ENCODE assay signal across 13 cellular contexts in the genomic region with DNA sequence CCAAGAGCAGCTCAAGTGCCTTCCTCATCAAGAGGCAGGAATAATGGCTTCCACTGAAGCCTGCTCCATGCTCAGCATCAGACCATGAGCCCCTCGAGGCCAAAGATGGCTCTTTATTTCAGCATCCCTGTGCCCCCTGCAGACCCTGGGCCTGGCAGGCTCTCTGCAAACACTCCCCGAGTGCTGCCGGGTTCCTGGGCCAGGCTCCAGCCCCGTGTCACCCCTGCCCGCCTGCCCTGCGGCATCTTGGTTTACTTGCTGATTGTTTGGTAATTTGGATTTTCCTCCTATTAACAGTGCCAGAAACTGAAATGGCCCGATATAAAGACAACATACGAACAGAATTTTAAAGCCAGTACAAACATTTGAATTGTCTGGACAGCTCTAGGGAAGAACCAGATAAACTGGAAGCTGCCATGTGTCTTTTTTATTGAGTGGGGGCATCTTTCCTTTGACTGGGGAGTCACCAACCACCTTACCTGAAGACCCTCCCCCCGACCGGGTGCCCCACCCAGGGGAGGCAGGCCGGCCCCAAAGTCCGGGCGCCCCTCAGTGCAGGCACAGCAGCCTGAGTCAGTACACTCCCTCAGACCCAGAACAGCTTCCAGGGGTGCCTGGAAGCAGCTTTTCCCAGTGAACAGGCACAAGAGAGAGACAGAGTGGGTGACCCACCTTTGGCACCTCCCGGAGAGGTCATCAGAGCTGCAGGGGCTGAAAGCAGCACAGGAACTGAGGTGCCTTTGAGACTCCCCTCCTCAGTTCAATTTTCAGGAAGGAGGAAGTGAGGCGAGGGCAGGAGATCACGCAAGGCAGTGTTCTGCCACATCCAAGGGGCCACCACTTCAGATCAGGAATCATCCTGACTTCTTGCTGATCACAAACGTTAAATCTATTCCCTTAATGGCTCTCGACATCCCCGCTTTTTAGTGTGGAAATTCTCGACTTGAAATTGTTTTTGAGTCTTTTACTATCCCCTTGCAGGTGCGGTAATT. TPM values are rescaled to one million over a fixed set of nuclear protein-coding genes. Genes with fewer than 3 reads are reported as not detected.
DNase-seq lines count a peak whose midpoint lies in the region; ATAC-seq, FAIRE-seq and TF ChIP-seq lines count a peak whose summit lies in the region.
"Had no signal": no experiment of that assay in that cellular context is flagged by ENCODE, and none has a peak within 500 bp of the region (broad histone marks: within the 10 kb centered on the region; RNA-seq: fewer than 3 reads in every experiment).

No MANE protein-coding gene starts in this region.

- no peak overlapping the region for H3K4me3 Mint-ChIP-seq in glutamatergic neuron (ENCODE audit: unreplicated experiment)
- H3K4me3 Mint-ChIP-seq: activated CD4-positive, alpha-beta memory T cell treated with anti-CD3 and anti-CD28 coated beads, Interleukin-2, amount 10 ng/mL, durations not matched to agents 7 days and 5 days; naive thymus-derived CD4-positive, alpha-beta T cell had no signal

- intact Hi-C loops in Right ventricle myocardium inferior (cut with DNase I) (no loop called here), uterus (cut with DNase I; ENCODE audit: low total_unique reads) (no loop called here)

- H3K36me3 ChIP-seq in right atrium auricular region: no peaks in the 10 kb centered on the region
- no peaks in the 10 kb centered on the region for H3K36me3 ChIP-seq in SK-N-MC (ENCODE audit: insufficient read depth, low read length)
- no peaks in the 10 kb centered on the region for H3K36me3 ChIP-seq in iPS-18a (ENCODE audit: control insufficient read depth, low read depth, low read length)
- no peaks in the 10 kb centered on the region for H3K36me3 ChIP-seq in uterus

- peak overlapping the region; percentile 70 to 72 for H3K27ac ChIP-seq in right atrium auricular region
- H3K27ac ChIP-seq in SK-N-MC: peak overlapping the region; percentile 83
- peak overlapping the region; percentile 12 for H3K27ac ChIP-seq in iPS-18a (ENCODE audit: low read length)
- peak overlapping the region; percentile 66 to 67 for H3K27ac ChIP-seq in uterus

- no peak for DNase-seq in right atrium auricular region (ENCODE audit: low spot score)
- no peak for DNase-seq in Right ventricle myocardium inferior (ENCODE audit: missing footprints)
- no peak for DNase-seq in SK-N-MC (ENCODE audit: low read depth, low spot score)
- no peak for DNase-seq in uterus
- DNase-seq in glutamatergic neuron: no peak
- no peak for DNase-seq in D721Med (ENCODE audit: insufficient read length, low spot score)
- DNase-seq: activated CD4-positive, alpha-beta memory T cell treated with anti-CD3 and anti-CD28 coated beads, Interleukin-2, amount 10 ng/mL, durations not matched to agents 7 days and 5 days; activated naive CD4-positive, alpha-beta T cell treated with anti-CD3 and anti-CD28 coated beads, Interleukin-2, amount 50 U/mL, for 16 hours; kidney; naive thymus-derived CD4-positive, alpha-beta T cell; T-helper 2 cell had no signal

- TF ChIP-seq POLR2A in uterus (IDR thresholded peaks at IDR 0.05): no peak

- H3K4me3 ChIP-seq in right atrium auricular region (no peak overlapping the region), SK-N-MC (peak overlapping the region; percentile 64), iPS-18a (ENCODE audit: low read length) (no peak overlapping the region), uterus (no peak overlapping the region)

- H3K9me3 Mint-ChIP-seq in glutamatergic neuron (ENCODE audit: unreplicated experiment): peaks cover 5% of the 10 kb centered on the region
- H3K9me3 Mint-ChIP-seq: activated CD4-positive, alpha-beta memory T cell treated with anti-CD3 and anti-CD28 coated beads, Interleukin-2, amount 10 ng/mL, durations not matched to agents 7 days and 5 days; naive thymus-derived CD4-positive, alpha-beta T cell had no signal

- H3K36me3 Mint-ChIP-seq in glutamatergic neuron (ENCODE audit: unreplicated experiment): no peaks in the 10 kb centered on the region

- ATAC-seq in Right ventricle myocardium inferior (no peak), GM21717 (IDR thresholded peaks at IDR 0.05; ENCODE audit: unreplicated experiment) (no peak)
- ATAC-seq: naive thymus-derived CD4-positive, alpha-beta T cell had no signal

- H3K4me1 Mint-ChIP-seq in glutamatergic neuron (ENCODE audit: low read depth, unreplicated experiment): peaks cover 41% of the 10 kb centered on the region

- H3K4me1 ChIP-seq in right atrium auricular region: peaks cover 0 to 70% of the 10 kb centered on the region in 2 donors
- H3K4me1 ChIP-seq in iPS-18a (ENCODE audit: control insufficient read depth, low read depth, low read length): peaks cover 14% of the 10 kb centered on the region
- H3K4me1 ChIP-seq in uterus: peaks cover 7 to 13% of the 10 kb centered on the region in 2 donors

- peaks cover 5% of the 10 kb centered on the region for H3K27me3 Mint-ChIP-seq in glutamatergic neuron (ENCODE audit: unreplicated experiment)
- H3K27me3 Mint-ChIP-seq: activated CD4-positive, alpha-beta memory T cell treated with anti-CD3 and anti-CD28 coated beads, Interleukin-2, amount 10 ng/mL, durations not matched to agents 7 days and 5 days; naive thymus-derived CD4-positive, alpha-beta T cell had no signal

- H3K9ac ChIP-seq in SK-N-MC (ENCODE audit: insufficient read length): peak overlapping the region; percentile 15
- H3K9ac ChIP-seq in iPS-18a (ENCODE audit: low read length): no peak overlapping the region

- no peak overlapping the region for H3K27ac Mint-ChIP-seq in glutamatergic neuron (ENCODE audit: unreplicated experiment)
- H3K27ac Mint-ChIP-seq: activated CD4-positive, alpha-beta memory T cell treated with anti-CD3 and anti-CD28 coated beads, Interleukin-2, amount 10 ng/mL, durations not matched to agents 7 days and 5 days had no signal

- no peak for TF ChIP-seq CTCF in right atrium auricular region (IDR thresholded peaks at IDR 0.05)
- no peak for TF ChIP-seq CTCF in uterus (IDR thresholded peaks at IDR 0.05)
- TF ChIP-seq CTCF in glutamatergic neuron (IDR thresholded peaks at IDR 0.05; ENCODE audit: partially characterized antibody, unreplicated experiment): no peak
- TF ChIP-seq CTCF in D721Med (IDR thresholded peaks at IDR 0.05; ENCODE audit: insufficient read depth, missing control alignments): no peak

- FAIRE-seq in D721Med (lab: Jason Lieb, UNC): no peak
- FAIRE-seq: kidney had no signal

- H3K9me3 ChIP-seq in right atrium auricular region (no peaks in the 10 kb centered on the region), SK-N-MC (ENCODE audit: low read depth, low read length) (no peaks in the 10 kb centered on the region), iPS-18a (ENCODE audit: control insufficient read depth, low read depth, low read length) (no peaks in the 10 kb centered on the region), uterus (no peaks in the 10 kb centered on the region)

- H3K27me3 ChIP-seq in right atrium auricular region: no peaks in the 10 kb centered on the region
- no peaks in the 10 kb centered on the region for H3K27me3 ChIP-seq in iPS-18a (ENCODE audit: control insufficient read depth, insufficient read depth, low read length)
- H3K27me3 ChIP-seq in uterus: no peaks in the 10 kb centered on the region

RNA-seq across cellular contexts. Expression of a gene that starts 30.6 kb away (rescaled TPM):
- total RNA-seq in right atrium auricular region (10 to 100 TPM; 58.3 to 76.0 TPM), Right ventricle myocardium inferior (123 TPM), uterus (10 to 100 TPM; 19.7 to 97.7 (median 26.5) TPM), glutamatergic neuron (ENCODE audit: unreplicated experiment) (132 TPM)

Comparison
In these comparisons a context has a peak if more than half of its experiments do, and no peak if none do; other contexts are left out.
1. H3K27ac ChIP-seq: peak in every context shown above with its lines; median percentile 83 in SK-N-MC; 71 in right atrium auricular region; 66 in uterus; 12 in iPS-18a.